ENCODE assay signal across 8 cellular contexts in genomic region chr19:37079238-37079637, GRCh38. TPM values are rescaled to one million over a fixed set of nuclear protein-coding genes. Genes with fewer than 3 reads are reported as not detected.
DNase-seq lines count a peak whose midpoint lies in the region; ATAC-seq and TF ChIP-seq lines count a peak whose summit lies in the region.

No MANE protein-coding gene starts in this region.

- no peak for TF ChIP-seq POLR2A in lower leg skin (IDR thresholded peaks at IDR 0.05)

- H3K36me3 ChIP-seq in GM23338 (ENCODE audit: insufficient read depth) (peaks cover 4% of the 10 kb centered on the region; the same call in 1 of the 2 replicates), RWPE2 (ENCODE audit: low read depth) (no peaks in the 10 kb centered on the region; the same call in 1 of the 2 replicates)

- peaks cover 10% of the 10 kb centered on the region for H3K27me3 Mint-ChIP-seq in GM23338 (ENCODE audit: insufficient read depth, low read depth, poor library complexity)

- H3K4me1 ChIP-seq in GM23338 (ENCODE audit: insufficient read depth) (peaks cover 6% of the 10 kb centered on the region; the same call in 1 of the 2 replicates), RWPE2 (ENCODE audit: insufficient read depth, poor library complexity, severe bottlenecking) (no peaks in the 10 kb centered on the region)

- H3K27me3 ChIP-seq in GM23338 (ENCODE audit: insufficient read depth) (no peaks in the 10 kb centered on the region), RWPE2 (ENCODE audit: insufficient read depth, poor library complexity, severe bottlenecking) (no peaks in the 10 kb centered on the region)

- H3K36me3 Mint-ChIP-seq in GM23338 (ENCODE audit: low read depth) = peaks cover 32% of the 10 kb centered on the region

- H3K27ac ChIP-seq in GM23338 (ENCODE audit: low read depth) (no peak overlapping the region), RWPE2 (ENCODE audit: poor library complexity, severe bottlenecking) (no peak overlapping the region)

- H3K9me3 Mint-ChIP-seq in GM23338 = peaks cover 54% of the 10 kb centered on the region

- H3K4me3 ChIP-seq in GM23338 = peak overlapping the region; percentile 97
- peak overlapping the region; percentile 55 for H3K4me3 ChIP-seq in RWPE2 (ENCODE audit: severe bottlenecking)
- peak overlapping the region; percentile 97 for H3K4me3 ChIP-seq in fibroblast of mammary gland (ENCODE audit: control insufficient read depth, low read depth, low read length)
- H3K4me3 ChIP-seq in skeletal muscle cell (ENCODE audit: low read depth, low read length) = peak overlapping the region; percentile 99
- no peak overlapping the region for H3K4me3 ChIP-seq in lower leg skin (ENCODE audit: low read depth, poor library complexity, severe bottlenecking)

- peak overlapping the region; percentile 99 for H3K4me2 ChIP-seq in GM23338

- peaks cover 55% of the 10 kb centered on the region for H3K79me2 ChIP-seq in GM23338 (replicated peaks; ENCODE audit: insufficient read depth)

- H4K20me1 ChIP-seq in GM23338 (replicated peaks; ENCODE audit: insufficient read depth) = no peaks in the 10 kb centered on the region

- ATAC-seq in GM23338 (no peak), RWPE2 (ENCODE audit: low read depth) (no peak), GM18867 (IDR thresholded peaks at IDR 0.05; ENCODE audit: unreplicated experiment) (no peak), GM21723 (IDR thresholded peaks at IDR 0.05; ENCODE audit: unreplicated experiment) (no peak)

- 51 to 65% methylated on average over 4 of the region's 4 CpGs for WGBS in lower leg skin, 2 donors

- H3K9me2 ChIP-seq in GM23338 (ENCODE audit: insufficient read depth) = 0 out of 2 replicates have a peak, but pooled peaks cover 3% of the 10 kb centered on the region

- no peak overlapping the region for H2AFZ ChIP-seq in GM23338

- H3K4me1 Mint-ChIP-seq in GM23338 = peaks cover 3% of the 10 kb centered on the region; the same call in 1 of the 3 replicates

- no peak overlapping the region for H3K27ac Mint-ChIP-seq in GM23338

- H3F3A ChIP-seq in GM23338 (replicated peaks; ENCODE audit: low read depth) = no peaks in the 10 kb centered on the region

- H3K4me3 Mint-ChIP-seq in GM23338 = peak overlapping the region; percentile 96

- intact Hi-C loops in lower leg skin (cut with DNase I; ENCODE audit: low total_unique reads) = no loop called here

- H3K9me3 ChIP-seq in RWPE2 (ENCODE audit: severe bottlenecking) = peaks cover 7% of the 10 kb centered on the region

- no peak for DNase-seq in GM23338 (ENCODE audit: low spot score)
- no peak for DNase-seq in RWPE2 (ENCODE audit: low spot score)
- no peak for DNase-seq in fibroblast of mammary gland (ENCODE audit: low read depth)
- no peak for DNase-seq in skeletal muscle cell (ENCODE audit: low read depth)
- no peak for DNase-seq in lower leg skin (ENCODE audit: low spot score in 2 of 2)
- DNase-seq in HK-2 (ENCODE audit: unreplicated experiment) = no peak

- TF ChIP-seq CTCF in GM23338 (conservative IDR thresholded peaks at IDR 0.05; ENCODE audit: low read depth in 2 of 2) (no peak), RWPE2 (IDR thresholded peaks at IDR 0.05; ENCODE audit: poor library complexity, severe bottlenecking) (no peak), fibroblast of mammary gland (conservative IDR thresholded peaks at IDR 0.05; ENCODE audit: control insufficient read depth, insufficient read depth, low read depth, low read length) (no peak), lower leg skin (IDR thresholded peaks at IDR 0.05) (no peak)

TF ChIP-seq in GM23338, 12 proteins besides CTCF, POLR2A, EP300 and RAD21 (continues in another document):
- TF ChIP-seq, protein P1, sequence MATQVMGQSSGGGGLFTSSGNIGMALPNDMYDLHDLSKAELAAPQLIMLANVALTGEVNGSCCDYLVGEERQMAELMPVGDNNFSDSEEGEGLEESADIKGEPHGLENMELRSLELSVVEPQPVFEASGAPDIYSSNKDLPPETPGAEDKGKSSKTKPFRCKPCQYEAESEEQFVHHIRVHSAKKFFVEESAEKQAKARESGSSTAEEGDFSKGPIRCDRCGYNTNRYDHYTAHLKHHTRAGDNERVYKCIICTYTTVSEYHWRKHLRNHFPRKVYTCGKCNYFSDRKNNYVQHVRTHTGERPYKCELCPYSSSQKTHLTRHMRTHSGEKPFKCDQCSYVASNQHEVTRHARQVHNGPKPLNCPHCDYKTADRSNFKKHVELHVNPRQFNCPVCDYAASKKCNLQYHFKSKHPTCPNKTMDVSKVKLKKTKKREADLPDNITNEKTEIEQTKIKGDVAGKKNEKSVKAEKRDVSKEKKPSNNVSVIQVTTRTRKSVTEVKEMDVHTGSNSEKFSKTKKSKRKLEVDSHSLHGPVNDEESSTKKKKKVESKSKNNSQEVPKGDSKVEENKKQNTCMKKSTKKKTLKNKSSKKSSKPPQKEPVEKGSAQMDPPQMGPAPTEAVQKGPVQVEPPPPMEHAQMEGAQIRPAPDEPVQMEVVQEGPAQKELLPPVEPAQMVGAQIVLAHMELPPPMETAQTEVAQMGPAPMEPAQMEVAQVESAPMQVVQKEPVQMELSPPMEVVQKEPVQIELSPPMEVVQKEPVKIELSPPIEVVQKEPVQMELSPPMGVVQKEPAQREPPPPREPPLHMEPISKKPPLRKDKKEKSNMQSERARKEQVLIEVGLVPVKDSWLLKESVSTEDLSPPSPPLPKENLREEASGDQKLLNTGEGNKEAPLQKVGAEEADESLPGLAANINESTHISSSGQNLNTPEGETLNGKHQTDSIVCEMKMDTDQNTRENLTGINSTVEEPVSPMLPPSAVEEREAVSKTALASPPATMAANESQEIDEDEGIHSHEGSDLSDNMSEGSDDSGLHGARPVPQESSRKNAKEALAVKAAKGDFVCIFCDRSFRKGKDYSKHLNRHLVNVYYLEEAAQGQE (IDR thresholded peaks at IDR 0.05; ENCODE audit: unreplicated experiment) = no peak
- TF ChIP-seq POLR2AphosphoS5 (IDR thresholded peaks at IDR 0.05; ENCODE audit: low read depth) (no peak), ZNF331 (CRISPR knock-in tag; IDR thresholded peaks at IDR 0.05; ENCODE audit: low read depth) (no peak), EZH2phosphoT487 (IDR thresholded peaks at IDR 0.05; ENCODE audit: unreplicated experiment) (no peak), EZH2 (IDR thresholded peaks at IDR 0.05; ENCODE audit: low read depth, unreplicated experiment) (no peak), STAT1 (IDR thresholded peaks at IDR 0.05; ENCODE audit: unreplicated experiment) (no peak)
- TF ChIP-seq, protein P2, sequence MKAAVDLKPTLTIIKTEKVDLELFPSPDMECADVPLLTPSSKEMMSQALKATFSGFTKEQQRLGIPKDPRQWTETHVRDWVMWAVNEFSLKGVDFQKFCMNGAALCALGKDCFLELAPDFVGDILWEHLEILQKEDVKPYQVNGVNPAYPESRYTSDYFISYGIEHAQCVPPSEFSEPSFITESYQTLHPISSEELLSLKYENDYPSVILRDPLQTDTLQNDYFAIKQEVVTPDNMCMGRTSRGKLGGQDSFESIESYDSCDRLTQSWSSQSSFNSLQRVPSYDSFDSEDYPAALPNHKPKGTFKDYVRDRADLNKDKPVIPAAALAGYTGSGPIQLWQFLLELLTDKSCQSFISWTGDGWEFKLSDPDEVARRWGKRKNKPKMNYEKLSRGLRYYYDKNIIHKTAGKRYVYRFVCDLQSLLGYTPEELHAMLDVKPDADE (IDR thresholded peaks at IDR 0.05) = no peak

RNA-seq across cellular contexts. Expression of gene ZNF420, which starts 1.0 kb away (rescaled TPM):
- total RNA-seq in GM23338 (2014; rRNA removed; shearing (Covaris generic)) = 7.0 and 10.0 TPM in 2 replicates
- polyA plus RNA-seq in GM23338 (2016; fragmentation: Nextera tagmentation; extraction: Ambion mirVana) = 6.7 and 8.4 TPM in 2 replicates
- total RNA-seq in lower leg skin = 10 to 100 TPM in 3 of 4 donors, 1 to 10 TPM in 1; 8.7 to 28.5 (median 12.6) TPM
